Comparison of ENCODE assay signal across 12 cellular contexts in genomic region chr10:16765532-16766365, GRCh38. TPM values are rescaled to one million over a fixed set of nuclear protein-coding genes. Genes with fewer than 3 reads are reported as not detected.
DNase-seq lines count a peak whose midpoint lies in the region; ATAC-seq and TF ChIP-seq lines count a peak whose summit lies in the region.
"Had no signal": no experiment of that assay in that cellular context is flagged by ENCODE, and none has a peak within 500 bp of the region (broad histone marks: within the 10 kb centered on the region; RNA-seq: fewer than 3 reads in every experiment).

No MANE protein-coding gene starts in this region.

- POLR2A ChIA-PET in activated CD4-positive, alpha-beta T cell treated with anti-CD3 and anti-CD28 coated beads for 36 hours (lab: Charles Lee), result no interaction called here
- POLR2A ChIA-PET in CD8-positive, alpha-beta T cell (lab: Charles Lee), result no interaction called here

- no peaks in the 10 kb centered on the region for H3K27me3 Mint-ChIP-seq in activated CD4-positive, alpha-beta T cell treated with anti-CD3 and anti-CD28 coated beads for 36 hours
- no peaks in the 10 kb centered on the region for H3K27me3 Mint-ChIP-seq in CD8-positive, alpha-beta T cell (ENCODE audit: low read depth)
- H3K27me3 Mint-ChIP-seq: activated B cell treated with CpG ODN at 0.5 μM for 24 hours had no signal

- TF ChIP-seq CTCF in coronary artery (IDR thresholded peaks at IDR 0.05), result no peak
- TF ChIP-seq CTCF in CD8-positive, alpha-beta T cell (IDR thresholded peaks at IDR 0.05), result no peak

- CTCF ChIA-PET in activated CD4-positive, alpha-beta T cell treated with anti-CD3 and anti-CD28 coated beads for 36 hours (lab: Charles Lee), result interaction anchor here (0.6 to 1.1 kb wide), 2 partner anchors 33 to 980 kb away, joined by 3 read pairs; no protein-coding TSS in a partner anchor
- CTCF ChIA-PET in CD8-positive, alpha-beta T cell (lab: Charles Lee), result interaction anchor here (0.6 to 1.3 kb wide), 4 partner anchors 12 to 938 kb away, joined by 3 to 5 read pairs (median 3); no protein-coding TSS in a partner anchor

- intact Hi-C loops in activated CD4-positive, alpha-beta T cell treated with anti-CD3 and anti-CD28 coated beads for 36 hours (cut with DNase I, micrococcal nuclease), result no loop called here
- intact Hi-C loops in CD8-positive, alpha-beta T cell (cut with DNase I, micrococcal nuclease), result no loop called here

- H3K4me3 Mint-ChIP-seq in activated CD4-positive, alpha-beta T cell treated with anti-CD3 and anti-CD28 coated beads for 36 hours, result no peak overlapping the region
- no peak overlapping the region for H3K4me3 Mint-ChIP-seq in CD8-positive, alpha-beta T cell
- H3K4me3 Mint-ChIP-seq: activated B cell treated with CpG ODN at 0.5 μM for 24 hours had no signal

- H3K27me3 ChIP-seq in CD8-positive, alpha-beta T cell (ENCODE audit: insufficient read depth, low read length), result no peaks in the 10 kb centered on the region

- H3K9me3 ChIP-seq in CD8-positive, alpha-beta T cell (ENCODE audit: low read length), result no peaks in the 10 kb centered on the region

- no peaks in the 10 kb centered on the region for H3K9me3 Mint-ChIP-seq in activated CD4-positive, alpha-beta T cell treated with anti-CD3 and anti-CD28 coated beads for 36 hours (ENCODE audit: low read depth)
- no peaks in the 10 kb centered on the region for H3K9me3 Mint-ChIP-seq in CD8-positive, alpha-beta T cell
- H3K9me3 Mint-ChIP-seq: activated B cell treated with CpG ODN at 0.5 μM for 24 hours had no signal

- H3K4me3 ChIP-seq in coronary artery, result no peak overlapping the region
- H3K4me3 ChIP-seq in CD8-positive, alpha-beta T cell (ENCODE audit: low read depth, low read length), result no peak overlapping the region
- H3K4me3 ChIP-seq: skin epidermis had no signal

- no peak for DNase-seq in activated CD4-positive, alpha-beta T cell treated with anti-CD3 and anti-CD28 coated beads for 36 hours
- no peak for DNase-seq in activated CD4-positive, alpha-beta T cell treated with anti-CD3 and anti-CD28 coated beads, Interleukin-2, amount 50 U/mL, for 4 hours
- DNase-seq in coronary artery (ENCODE audit: low spot score), result no peak
- no peak for DNase-seq in CD8-positive, alpha-beta T cell
- no peak for DNase-seq in NCI-H2107 treated with DMSO at 0.1 percent for 48 hours (lab: John Stamatoyannopoulos, UW; ENCODE audit: unreplicated experiment)
- DNase-seq: activated B cell treated with CpG ODN at 0.5 μM for 24 hours, kidney glomerular epithelial cell, SHP77 treated with DMSO at 0.1 percent for 48 hours had no signal

- H3K4me1 Mint-ChIP-seq in activated CD4-positive, alpha-beta T cell treated with anti-CD3 and anti-CD28 coated beads for 36 hours, result peaks cover 18% of the 10 kb centered on the region
- H3K4me1 Mint-ChIP-seq in CD8-positive, alpha-beta T cell (ENCODE audit: low read depth), result peaks cover 20% of the 10 kb centered on the region

- ATAC-seq in activated CD4-positive, alpha-beta T cell treated with anti-CD3 and anti-CD28 coated beads for 36 hours, result peak; percentile 23
- peak; percentile 54 for ATAC-seq in HG02798 (IDR thresholded peaks at IDR 0.05; ENCODE audit: poor library complexity, unreplicated experiment)
- ATAC-seq in HG03520 (IDR thresholded peaks at IDR 0.05; ENCODE audit: unreplicated experiment), result peak; percentile 79
- ATAC-seq in CD8-positive, alpha-beta T cell, result no peak
- no peak for ATAC-seq in SK-N-SH treated with all-trans-retinoic acid at 6 μM for 48 hours

- no peak overlapping the region for H3K27ac Mint-ChIP-seq in activated CD4-positive, alpha-beta T cell treated with anti-CD3 and anti-CD28 coated beads for 36 hours
- H3K27ac Mint-ChIP-seq in CD8-positive, alpha-beta T cell, result no peak overlapping the region
- H3K27ac Mint-ChIP-seq: activated B cell treated with CpG ODN at 0.5 μM for 24 hours had no signal

- peaks cover 2% of the 10 kb centered on the region for H3K36me3 Mint-ChIP-seq in activated CD4-positive, alpha-beta T cell treated with anti-CD3 and anti-CD28 coated beads for 36 hours (ENCODE audit: low read depth)
- H3K36me3 Mint-ChIP-seq in CD8-positive, alpha-beta T cell, result peaks cover 37% of the 10 kb centered on the region

- no peak overlapping the region for H3K27ac ChIP-seq in coronary artery
- no peak overlapping the region for H3K27ac ChIP-seq in CD8-positive, alpha-beta T cell (ENCODE audit: low read depth, low read length)
- H3K27ac ChIP-seq: skin epidermis had no signal

- H3K36me3 ChIP-seq in CD8-positive, alpha-beta T cell (ENCODE audit: insufficient read depth, low read length), result peaks cover 7% of the 10 kb centered on the region

- no peaks in the 10 kb centered on the region for H3K4me1 ChIP-seq in CD8-positive, alpha-beta T cell (ENCODE audit: insufficient read depth, low read length)

TF ChIP-seq in SK-N-SH treated with all-trans-retinoic acid at 6 μM for 48 hours, 23 proteins besides CTCF, POLR2A, EP300 and RAD21 (continues in another document):
- no peak for TF ChIP-seq ZFP30 (CRISPR knock-in tag; IDR thresholded peaks at IDR 0.05)
- no peak for TF ChIP-seq RARB (CRISPR knock-in tag; IDR thresholded peaks at IDR 0.05)
- no peak for TF ChIP-seq TOX (CRISPR knock-in tag; IDR thresholded peaks at IDR 0.05; ENCODE audit: borderline replicate concordance)
- TF ChIP-seq TSHZ2 (CRISPR knock-in tag; IDR thresholded peaks at IDR 0.05), result no peak
- TF ChIP-seq SNAI2 (CRISPR knock-in tag; IDR thresholded peaks at IDR 0.05), result no peak
- no peak for TF ChIP-seq GLIS3 (CRISPR knock-in tag; IDR thresholded peaks at IDR 0.05)
- TF ChIP-seq TCF4 (CRISPR knock-in tag; IDR thresholded peaks at IDR 0.05; ENCODE audit: borderline replicate concordance), result no peak
- TF ChIP-seq CREB5 (CRISPR knock-in tag; IDR thresholded peaks at IDR 0.05; ENCODE audit: low read depth), result no peak
- no peak for TF ChIP-seq ZNF8 (CRISPR knock-in tag; IDR thresholded peaks at IDR 0.05)
- TF ChIP-seq ARNTL (CRISPR knock-in tag; IDR thresholded peaks at IDR 0.05; ENCODE audit: borderline replicate concordance, low read depth), result no peak
- TF ChIP-seq CSRNP3 (CRISPR knock-in tag; IDR thresholded peaks at IDR 0.05), result no peak
- no peak for TF ChIP-seq ZNF70 (CRISPR knock-in tag; IDR thresholded peaks at IDR 0.05)

RNA-seq across cellular contexts. Expression of gene RSU1, which starts 51.5 kb away (rescaled TPM):
- 10 to 100 TPM; 38.4 to 62.8 TPM for total RNA-seq in activated CD4-positive, alpha-beta T cell treated with anti-CD3 and anti-CD28 coated beads for 36 hours
- total RNA-seq in CD8-positive, alpha-beta T cell, result 10 to 100 TPM; 23.8 to 26.1 TPM

Comparison
In these comparisons a context has a peak if more than half of its experiments do, and no peak if none do; other contexts are left out.
1. ATAC-seq: peak in activated CD4-positive, alpha-beta T cell treated with anti-CD3 and anti-CD28 coated beads for 36 hours (single experiment), HG02798 (single experiment) and HG03520 (single experiment); none in CD8-positive, alpha-beta T cell (single experiment) and SK-N-SH treated with all-trans-retinoic acid at 6 μM for 48 hours (single experiment).